11 cellular contexts compared by ENCODE assay signal in the genomic region with DNA sequence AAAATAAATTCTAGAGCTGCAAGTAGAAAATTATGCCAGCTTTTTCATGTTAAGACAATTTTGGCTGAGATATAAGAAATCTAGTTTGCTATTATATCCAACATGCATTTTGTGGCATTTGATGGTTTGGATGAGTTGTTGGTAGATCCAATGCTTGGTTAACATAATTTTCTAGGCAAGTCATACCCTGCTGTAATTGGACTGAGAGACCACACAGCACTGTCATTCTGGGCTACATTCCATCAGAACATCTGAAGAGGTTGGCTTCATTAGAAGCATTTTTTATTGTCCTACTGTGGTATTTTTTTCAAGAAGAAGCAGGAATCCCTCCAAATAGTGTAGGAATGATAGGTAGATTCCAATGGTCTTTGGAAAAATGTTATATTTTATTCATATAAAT.
"Had no signal": no experiment of that assay in that cellular context is flagged by ENCODE, and none has a peak within 500 bp of the region (broad histone marks: within the 10 kb centered on the region; RNA-seq: fewer than 3 reads in every experiment).

No MANE protein-coding gene starts in this region.

- FAIRE-seq: H1, H54 had no signal

- H3K36me3 ChIP-seq: HAP-1 had no signal

- DNase-seq: GM23248, GOT3, H7, H9, HCEC 1CT, HFFc6 had no signal

- H3K9me3 ChIP-seq: HAP-1 had no signal

- H3K4me1 Mint-ChIP-seq: GM23338, H9 had no signal

- H3K9me3 Mint-ChIP-seq: GM23338, H9 had no signal

- H3K27ac Mint-ChIP-seq: GM23338, H9, HFFc6 had no signal

- ATAC-seq: GM23338, HCT116 had no signal

- H3K4me3 ChIP-seq: GM23248, GM23338, HAP-1 had no signal

- H3K4me3 Mint-ChIP-seq: GM23338, H9, HFFc6 had no signal
